Comparison of ENCODE assay signal across 1 cellular context in genomic region chr1:46675549-46676314, GRCh38.
TF ChIP-seq lines count a peak whose summit lies in the region.

No MANE protein-coding gene starts in this region.

TF ChIP-seq in HepG2, 621 proteins besides CTCF, POLR2A, EP300 and RAD21:
- TF ChIP-seq TEAD3 (CRISPR knock-in tag; optimal IDR thresholded peaks at IDR 0.05; ENCODE audit: borderline replicate concordance) (peak; percentile 10), ZNF781 (CRISPR knock-in tag; IDR thresholded peaks at IDR 0.05; ENCODE audit: borderline replicate concordance, not compliant biosample characterization) (no peak), ATF4 (CRISPR knock-in tag; IDR thresholded peaks at IDR 0.05) (peak in 1 of 2 experiments; percentile 74; a peak in 2 of 4 replicates), CEBPG (CRISPR knock-in tag; IDR thresholded peaks at IDR 0.05) (peak; percentile 73), NFKB2 (CRISPR knock-in tag; IDR thresholded peaks at IDR 0.05; ENCODE audit: borderline replicate concordance) (no peak), CEBPB (IDR thresholded peaks at IDR 0.05; ENCODE audit: borderline replicate concordance, low read depth, low read length) (peak; percentile 78; the same call in 1 of the 2 replicates), ZNF432 (CRISPR knock-in tag; IDR thresholded peaks at IDR 0.05; ENCODE audit: borderline replicate concordance) (no peak), BCLAF1 (IDR thresholded peaks at IDR 0.05) (no peak)
